Comparison of ENCODE assay signal across 8 cellular contexts in the genomic region with DNA sequence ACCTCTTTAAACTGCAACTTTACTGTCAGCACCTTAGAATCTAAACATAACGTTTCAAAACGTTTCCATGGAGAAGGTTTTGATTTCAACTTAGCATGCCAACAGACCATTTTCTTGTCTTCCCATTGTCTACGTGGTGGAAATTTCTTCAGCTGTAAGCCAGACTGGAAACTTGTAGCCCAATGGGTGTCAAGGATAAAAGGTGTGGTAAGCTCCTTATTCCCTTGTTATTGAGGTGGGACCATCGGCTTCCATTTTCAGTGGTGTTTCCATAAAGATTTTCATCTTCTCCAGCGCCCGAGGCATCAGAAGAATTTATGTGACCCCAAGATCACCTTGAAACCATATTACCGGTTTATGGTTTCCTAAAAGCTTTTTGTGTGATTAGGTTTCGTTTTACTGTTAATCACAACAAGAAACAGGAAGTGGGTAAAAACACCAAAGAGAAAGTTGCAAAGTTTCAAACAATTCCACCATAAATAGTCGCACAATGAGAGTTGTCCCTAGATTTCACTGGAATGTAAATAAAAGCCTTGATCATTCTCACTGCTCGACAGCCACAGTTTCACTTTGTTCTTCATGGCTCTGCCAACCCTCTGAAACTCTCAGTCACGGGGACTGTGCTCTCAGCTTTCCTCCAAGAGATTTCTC.
DNase-seq lines count a peak whose midpoint lies in the region; ATAC-seq and TF ChIP-seq lines count a peak whose summit lies in the region.

No MANE protein-coding gene starts in this region.

- no peaks in the 10 kb centered on the region for H3K36me3 ChIP-seq in Panc1 (ENCODE audit: control insufficient read depth, insufficient read depth, low read length)
- no peaks in the 10 kb centered on the region for H3K36me3 ChIP-seq in mucosa of descending colon (ENCODE audit: low read depth)

- in situ Hi-C loops in ACHN (cut with HindIII; ENCODE audit: low pct_ligation_motif_present, low pct_unique_long_range_greater_than_20kb, low sequenced_read_pairs) = no loop called here
- in situ Hi-C loops in Panc1 (cut with HindIII; ENCODE audit: low pct_unique_long_range_greater_than_20kb, low sequenced_read_pairs) = no loop called here

- DNase-seq in ACHN = peak; percentile 57
- peak; percentile 18 for DNase-seq in Panc1 (ENCODE audit: low read depth, low spot score)
- peak; percentile 82 for DNase-seq in dermis blood vessel endothelial cell
- DNase-seq in mucosa of descending colon = peak in 1 of 3 donors; percentile 41
- DNase-seq in HK-2 (ENCODE audit: unreplicated experiment) = no peak
- DNase-seq in NCI-H1694 (lab: John Stamatoyannopoulos, UW) = no peak

- POLR2A ChIA-PET in Panc1 (lab: Charles Lee) = interaction anchor here (0.6 kb wide), 1 partner anchor 181 kb away, joined by 3 read pairs; no protein-coding TSS in a partner anchor

- CTCF ChIA-PET in Panc1 (lab: Charles Lee) = no interaction called here

- TF ChIP-seq CTCF in Panc1 (IDR thresholded peaks at IDR 0.05) (no peak), mucosa of descending colon (IDR thresholded peaks at IDR 0.05) (no peak)

- H3K27ac ChIP-seq in Panc1 (ENCODE audit: low read length) = peak overlapping the region; percentile 71

- H3K4me3 ChIP-seq in Panc1 (ENCODE audit: low read depth in 2 of 2, low read length in 2 of 2) = peak overlapping the region; percentile 41 to 53
- no peak overlapping the region for H3K4me3 ChIP-seq in mucosa of descending colon

- ATAC-seq in GM18519 (IDR thresholded peaks at IDR 0.05; ENCODE audit: low FRiP score, unreplicated experiment) (peak; percentile 57), HG02943 (IDR thresholded peaks at IDR 0.05; ENCODE audit: low read depth, unreplicated experiment) (peak; percentile 75), Panc1 (peak; percentile 72), mucosa of descending colon (peak; percentile 54)

- H3K4me1 ChIP-seq in Panc1 (ENCODE audit: control insufficient read depth, insufficient read depth, low read length) (peaks cover 2% of the 10 kb centered on the region; the same call in 1 of the 2 replicates), mucosa of descending colon (ENCODE audit: low read depth) (no peaks in the 10 kb centered on the region)

- H3K27me3 ChIP-seq in Panc1 (ENCODE audit: control insufficient read depth, insufficient read depth, low read length) = no peaks in the 10 kb centered on the region

- no peaks in the 10 kb centered on the region for H3K9me3 ChIP-seq in Panc1 (ENCODE audit: control insufficient read depth, insufficient read depth, low read depth, low read length)
- no peaks in the 10 kb centered on the region for H3K9me3 ChIP-seq in mucosa of descending colon

- no TSS peak for BruUV-seq in Panc1 (replicated peaks; lab: Mats Ljungman, UMichigan)

- intact Hi-C loops in Panc1 (cut with micrococcal nuclease; ENCODE audit: unreplicated experiment) (loop anchor here (2.0 to 10.0 kb wide), 3 partner anchors 193 to 366 kb away; no protein-coding TSS in a partner anchor), mucosa of descending colon (cut with DNase I, micrococcal nuclease) (loop anchor here (5.0 to 10.0 kb wide), 4 partner anchors 60 to 370 kb away; partner anchors contain the start of genes OPN5 (in 2 of the 2) and CD2AP (in 1 of the 2))

Comparison
In these comparisons a context has a peak if more than half of its experiments do, and no peak if none do; other contexts are left out.
1. DNase-seq: peak in ACHN (single experiment), Panc1 (single experiment) and dermis blood vessel endothelial cell (single experiment); none in HK-2 (single experiment) and NCI-H1694 (single experiment).
2. Peak in every context shown above with its lines, with median percentiles within 50 percentile points of each other: ATAC-seq.